1 cellular context compared by ENCODE assay signal in genomic region chr4:184476660-184477059, GRCh38.
TF ChIP-seq lines count a peak whose summit lies in the region.

No MANE protein-coding gene starts in this region.

TF ChIP-seq in K562, 482 proteins besides CTCF, POLR2A, EP300 and RAD21 (continued from another document):
- TF ChIP-seq ZNF280A (IDR thresholded peaks at IDR 0.05; ENCODE audit: low read depth, partially characterized antibody) (no peak), ZNF280B (CRISPR knock-in tag; IDR thresholded peaks at IDR 0.05) (no peak), HDAC6 (IDR thresholded peaks at IDR 0.05; ENCODE audit: low read depth, low read length) (no peak), SIN3A (IDR thresholded peaks at IDR 0.05; ENCODE audit: borderline replicate concordance in 2 of 2, control insufficient read depth in 1 of 2, low read depth in 2 of 2, low read length in 2 of 2) (no peak), NR3C1 (CRISPR knock-in tag; IDR thresholded peaks at IDR 0.05) (no peak), CHAMP1 (IDR thresholded peaks at IDR 0.05) (no peak)
